ENCODE assay signal across 1 cellular context in the genomic region with DNA sequence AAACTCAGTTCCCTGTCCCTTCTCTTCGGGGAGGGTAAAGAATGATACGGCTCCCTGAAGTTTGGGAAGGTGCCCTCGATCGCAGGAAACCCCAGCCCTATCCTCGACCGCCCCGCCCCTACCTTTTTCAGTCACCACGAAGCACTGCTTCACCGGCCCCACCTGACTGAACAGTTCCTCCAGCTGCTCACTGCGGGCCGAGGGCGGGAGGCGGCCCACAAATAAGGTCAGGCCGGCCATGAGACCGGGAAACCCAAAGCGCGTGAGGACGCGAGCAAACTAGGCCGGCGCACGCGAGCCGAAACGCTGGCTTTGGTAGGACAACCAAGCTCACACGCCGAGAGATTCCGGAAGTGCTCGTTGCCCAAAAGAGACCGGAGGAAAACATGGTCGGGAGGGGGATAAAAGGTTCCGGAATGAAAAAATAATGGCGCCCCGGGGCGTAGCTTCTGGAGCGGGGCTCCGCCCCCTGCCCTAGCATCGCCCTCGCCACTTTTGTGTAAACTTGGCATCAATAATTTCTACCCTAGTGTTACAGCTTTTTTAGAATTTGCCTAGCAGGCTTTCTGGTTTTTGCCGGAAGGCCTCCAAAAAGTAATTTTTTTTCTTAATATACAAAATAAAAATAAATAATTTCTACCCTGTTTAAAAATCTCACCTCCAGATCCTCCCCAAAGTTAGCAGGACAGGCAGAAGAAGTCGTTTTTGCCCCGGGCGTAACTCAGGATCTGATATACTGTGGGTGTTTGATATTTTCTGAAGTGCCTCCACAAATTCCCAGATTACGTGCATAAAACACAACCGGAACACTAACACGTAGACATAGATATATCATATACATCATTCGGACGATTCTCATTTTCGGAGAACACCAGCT.
TF ChIP-seq lines count a peak whose summit lies in the region.

A gene with protein sequence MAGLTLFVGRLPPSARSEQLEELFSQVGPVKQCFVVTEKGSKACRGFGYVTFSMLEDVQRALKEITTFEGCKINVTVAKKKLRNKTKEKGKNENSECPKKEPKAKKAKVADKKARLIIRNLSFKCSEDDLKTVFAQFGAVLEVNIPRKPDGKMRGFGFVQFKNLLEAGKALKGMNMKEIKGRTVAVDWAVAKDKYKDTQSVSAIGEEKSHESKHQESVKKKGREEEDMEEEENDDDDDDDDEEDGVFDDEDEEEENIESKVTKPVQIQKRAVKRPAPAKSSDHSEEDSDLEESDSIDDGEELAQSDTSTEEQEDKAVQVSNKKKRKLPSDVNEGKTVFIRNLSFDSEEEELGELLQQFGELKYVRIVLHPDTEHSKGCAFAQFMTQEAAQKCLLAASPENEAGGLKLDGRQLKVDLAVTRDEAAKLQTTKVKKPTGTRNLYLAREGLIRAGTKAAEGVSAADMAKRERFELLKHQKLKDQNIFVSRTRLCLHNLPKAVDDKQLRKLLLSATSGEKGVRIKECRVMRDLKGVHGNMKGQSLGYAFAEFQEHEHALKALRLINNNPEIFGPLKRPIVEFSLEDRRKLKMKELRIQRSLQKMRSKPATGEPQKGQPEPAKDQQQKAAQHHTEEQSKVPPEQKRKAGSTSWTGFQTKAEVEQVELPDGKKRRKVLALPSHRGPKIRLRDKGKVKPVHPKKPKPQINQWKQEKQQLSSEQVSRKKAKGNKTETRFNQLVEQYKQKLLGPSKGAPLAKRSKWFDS (minus strand): TSS at position 355 of the 877 bp plus-strand sequence. CDS start 115 bp downstream, at position 240.

TF ChIP-seq in HepG2, 621 proteins besides CTCF, POLR2A, EP300 and RAD21 (continued from another document and continues in another):
- TF ChIP-seq, protein P1, sequence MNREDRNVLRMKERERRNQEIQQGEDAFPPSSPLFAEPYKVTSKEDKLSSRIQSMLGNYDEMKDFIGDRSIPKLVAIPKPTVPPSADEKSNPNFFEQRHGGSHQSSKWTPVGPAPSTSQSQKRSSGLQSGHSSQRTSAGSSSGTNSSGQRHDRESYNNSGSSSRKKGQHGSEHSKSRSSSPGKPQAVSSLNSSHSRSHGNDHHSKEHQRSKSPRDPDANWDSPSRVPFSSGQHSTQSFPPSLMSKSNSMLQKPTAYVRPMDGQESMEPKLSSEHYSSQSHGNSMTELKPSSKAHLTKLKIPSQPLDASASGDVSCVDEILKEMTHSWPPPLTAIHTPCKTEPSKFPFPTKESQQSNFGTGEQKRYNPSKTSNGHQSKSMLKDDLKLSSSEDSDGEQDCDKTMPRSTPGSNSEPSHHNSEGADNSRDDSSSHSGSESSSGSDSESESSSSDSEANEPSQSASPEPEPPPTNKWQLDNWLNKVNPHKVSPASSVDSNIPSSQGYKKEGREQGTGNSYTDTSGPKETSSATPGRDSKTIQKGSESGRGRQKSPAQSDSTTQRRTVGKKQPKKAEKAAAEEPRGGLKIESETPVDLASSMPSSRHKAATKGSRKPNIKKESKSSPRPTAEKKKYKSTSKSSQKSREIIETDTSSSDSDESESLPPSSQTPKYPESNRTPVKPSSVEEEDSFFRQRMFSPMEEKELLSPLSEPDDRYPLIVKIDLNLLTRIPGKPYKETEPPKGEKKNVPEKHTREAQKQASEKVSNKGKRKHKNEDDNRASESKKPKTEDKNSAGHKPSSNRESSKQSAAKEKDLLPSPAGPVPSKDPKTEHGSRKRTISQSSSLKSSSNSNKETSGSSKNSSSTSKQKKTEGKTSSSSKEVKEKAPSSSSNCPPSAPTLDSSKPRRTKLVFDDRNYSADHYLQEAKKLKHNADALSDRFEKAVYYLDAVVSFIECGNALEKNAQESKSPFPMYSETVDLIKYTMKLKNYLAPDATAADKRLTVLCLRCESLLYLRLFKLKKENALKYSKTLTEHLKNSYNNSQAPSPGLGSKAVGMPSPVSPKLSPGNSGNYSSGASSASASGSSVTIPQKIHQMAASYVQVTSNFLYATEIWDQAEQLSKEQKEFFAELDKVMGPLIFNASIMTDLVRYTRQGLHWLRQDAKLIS (CRISPR knock-in tag; IDR thresholded peaks at IDR 0.05), result 0 out of 2 replicates have a peak, but pooled peaks have one; percentile 71
- TF ChIP-seq, protein P2, sequence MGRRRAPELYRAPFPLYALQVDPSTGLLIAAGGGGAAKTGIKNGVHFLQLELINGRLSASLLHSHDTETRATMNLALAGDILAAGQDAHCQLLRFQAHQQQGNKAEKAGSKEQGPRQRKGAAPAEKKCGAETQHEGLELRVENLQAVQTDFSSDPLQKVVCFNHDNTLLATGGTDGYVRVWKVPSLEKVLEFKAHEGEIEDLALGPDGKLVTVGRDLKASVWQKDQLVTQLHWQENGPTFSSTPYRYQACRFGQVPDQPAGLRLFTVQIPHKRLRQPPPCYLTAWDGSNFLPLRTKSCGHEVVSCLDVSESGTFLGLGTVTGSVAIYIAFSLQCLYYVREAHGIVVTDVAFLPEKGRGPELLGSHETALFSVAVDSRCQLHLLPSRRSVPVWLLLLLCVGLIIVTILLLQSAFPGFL (CRISPR knock-in tag; IDR thresholded peaks at IDR 0.05), result no peak
- TF ChIP-seq NFYC (CRISPR knock-in tag; IDR thresholded peaks at IDR 0.05) (peak; percentile 80), SUZ12 (IDR thresholded peaks at IDR 0.05; ENCODE audit: low read depth, low read length) (no peak), SP5 (CRISPR knock-in tag; IDR thresholded peaks at IDR 0.05; ENCODE audit: borderline replicate concordance, low read depth) (peak; percentile 81; the same call in 1 of the 2 replicates), ZNF317 (CRISPR knock-in tag; IDR thresholded peaks at IDR 0.05) (peak; percentile 86), GATAD1 (CRISPR knock-in tag; IDR thresholded peaks at IDR 0.05) (peak; percentile 97), ZNF709 (CRISPR knock-in tag; IDR thresholded peaks at IDR 0.05) (peak; percentile 96), MAFK (conservative IDR thresholded peaks at IDR 0.05 in 1 of 2, IDR thresholded peaks at IDR 0.05 in 1 of 2; ENCODE audit: low read length in 2 of 2) (no peak), ZNF30 (CRISPR knock-in tag; IDR thresholded peaks at IDR 0.05) (peak; percentile 99), ZBTB20 (CRISPR knock-in tag; IDR thresholded peaks at IDR 0.05; ENCODE audit: borderline replicate concordance, low read depth) (peak; percentile 89; the same call in 1 of the 2 replicates), ZMYM2 (CRISPR knock-in tag; IDR thresholded peaks at IDR 0.05) (peak; percentile 64; the same call in 1 of the 2 replicates), NCOA5 (CRISPR knock-in tag; IDR thresholded peaks at IDR 0.05) (no peak), NPAS2 (CRISPR knock-in tag; IDR thresholded peaks at IDR 0.05; ENCODE audit: borderline replicate concordance) (peak; percentile 28; the same call in 1 of the 2 replicates), MLLT10 (CRISPR knock-in tag; IDR thresholded peaks at IDR 0.05) (no peak), ISL2 (CRISPR knock-in tag; IDR thresholded peaks at IDR 0.05) (peak; percentile 78; the same call in 1 of the 2 replicates), MIER2 (CRISPR knock-in tag; IDR thresholded peaks at IDR 0.05) (peak; percentile 82), TOE1 (CRISPR knock-in tag; IDR thresholded peaks at IDR 0.05) (peak; percentile 99), PHF21A (CRISPR knock-in tag; IDR thresholded peaks at IDR 0.05) (peak; percentile 78; the same call in 1 of the 2 replicates), NKX3-1 (CRISPR knock-in tag; IDR thresholded peaks at IDR 0.05) (peak; percentile 95), TBX3 (IDR thresholded peaks at IDR 0.05; ENCODE audit: borderline replicate concordance) (peak; percentile 65), ZKSCAN8 (CRISPR knock-in tag; IDR thresholded peaks at IDR 0.05; ENCODE audit: borderline replicate concordance) (peak; percentile 94), MEIS2 (CRISPR knock-in tag; IDR thresholded peaks at IDR 0.05) (peak; percentile 75; the same call in 1 of the 2 replicates)
- TF ChIP-seq, protein P3, sequence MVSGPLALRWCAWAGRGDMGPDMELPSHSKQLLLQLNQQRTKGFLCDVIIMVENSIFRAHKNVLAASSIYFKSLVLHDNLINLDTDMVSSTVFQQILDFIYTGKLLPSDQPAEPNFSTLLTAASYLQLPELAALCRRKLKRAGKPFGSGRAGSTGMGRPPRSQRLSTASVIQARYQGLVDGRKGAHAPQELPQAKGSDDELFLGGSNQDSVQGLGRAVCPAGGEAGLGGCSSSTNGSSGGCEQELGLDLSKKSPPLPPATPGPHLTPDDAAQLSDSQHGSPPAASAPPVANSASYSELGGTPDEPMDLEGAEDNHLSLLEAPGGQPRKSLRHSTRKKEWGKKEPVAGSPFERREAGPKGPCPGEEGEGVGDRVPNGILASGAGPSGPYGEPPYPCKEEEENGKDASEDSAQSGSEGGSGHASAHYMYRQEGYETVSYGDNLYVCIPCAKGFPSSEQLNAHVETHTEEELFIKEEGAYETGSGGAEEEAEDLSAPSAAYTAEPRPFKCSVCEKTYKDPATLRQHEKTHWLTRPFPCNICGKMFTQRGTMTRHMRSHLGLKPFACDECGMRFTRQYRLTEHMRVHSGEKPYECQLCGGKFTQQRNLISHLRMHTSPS (CRISPR knock-in tag; IDR thresholded peaks at IDR 0.05; ENCODE audit: low read depth), result peak; percentile 57; the same call in 1 of the 2 replicates
- TF ChIP-seq, protein P4, sequence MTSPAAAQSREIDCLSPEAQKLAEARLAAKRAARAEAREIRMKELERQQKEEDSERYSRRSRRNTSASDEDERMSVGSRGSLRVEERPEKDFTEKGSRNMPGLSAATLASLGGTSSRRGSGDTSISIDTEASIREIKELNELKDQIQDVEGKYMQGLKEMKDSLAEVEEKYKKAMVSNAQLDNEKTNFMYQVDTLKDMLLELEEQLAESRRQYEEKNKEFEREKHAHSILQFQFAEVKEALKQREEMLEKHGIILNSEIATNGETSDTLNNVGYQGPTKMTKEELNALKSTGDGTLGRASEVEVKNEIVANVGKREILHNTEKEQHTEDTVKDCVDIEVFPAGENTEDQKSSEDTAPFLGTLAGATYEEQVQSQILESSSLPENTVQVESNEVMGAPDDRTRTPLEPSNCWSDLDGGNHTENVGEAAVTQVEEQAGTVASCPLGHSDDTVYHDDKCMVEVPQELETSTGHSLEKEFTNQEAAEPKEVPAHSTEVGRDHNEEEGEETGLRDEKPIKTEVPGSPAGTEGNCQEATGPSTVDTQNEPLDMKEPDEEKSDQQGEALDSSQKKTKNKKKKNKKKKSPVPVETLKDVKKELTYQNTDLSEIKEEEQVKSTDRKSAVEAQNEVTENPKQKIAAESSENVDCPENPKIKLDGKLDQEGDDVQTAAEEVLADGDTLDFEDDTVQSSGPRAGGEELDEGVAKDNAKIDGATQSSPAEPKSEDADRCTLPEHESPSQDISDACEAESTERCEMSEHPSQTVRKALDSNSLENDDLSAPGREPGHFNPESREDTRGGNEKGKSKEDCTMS (CRISPR knock-in tag; conservative IDR thresholded peaks at IDR 0.05), result 0 out of 2 replicates have a peak, but pooled peaks have one; percentile 74
- TF ChIP-seq, protein P5, sequence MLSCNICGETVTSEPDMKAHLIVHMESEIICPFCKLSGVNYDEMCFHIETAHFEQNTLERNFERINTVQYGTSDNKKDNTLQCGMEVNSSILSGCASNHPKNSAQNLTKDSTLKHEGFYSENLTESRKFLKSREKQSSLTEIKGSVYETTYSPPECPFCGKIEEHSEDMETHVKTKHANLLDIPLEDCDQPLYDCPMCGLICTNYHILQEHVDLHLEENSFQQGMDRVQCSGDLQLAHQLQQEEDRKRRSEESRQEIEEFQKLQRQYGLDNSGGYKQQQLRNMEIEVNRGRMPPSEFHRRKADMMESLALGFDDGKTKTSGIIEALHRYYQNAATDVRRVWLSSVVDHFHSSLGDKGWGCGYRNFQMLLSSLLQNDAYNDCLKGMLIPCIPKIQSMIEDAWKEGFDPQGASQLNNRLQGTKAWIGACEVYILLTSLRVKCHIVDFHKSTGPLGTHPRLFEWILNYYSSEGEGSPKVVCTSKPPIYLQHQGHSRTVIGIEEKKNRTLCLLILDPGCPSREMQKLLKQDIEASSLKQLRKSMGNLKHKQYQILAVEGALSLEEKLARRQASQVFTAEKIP (CRISPR knock-in tag; IDR thresholded peaks at IDR 0.05; ENCODE audit: borderline replicate concordance), result no peak
- TF ChIP-seq, protein P6, sequence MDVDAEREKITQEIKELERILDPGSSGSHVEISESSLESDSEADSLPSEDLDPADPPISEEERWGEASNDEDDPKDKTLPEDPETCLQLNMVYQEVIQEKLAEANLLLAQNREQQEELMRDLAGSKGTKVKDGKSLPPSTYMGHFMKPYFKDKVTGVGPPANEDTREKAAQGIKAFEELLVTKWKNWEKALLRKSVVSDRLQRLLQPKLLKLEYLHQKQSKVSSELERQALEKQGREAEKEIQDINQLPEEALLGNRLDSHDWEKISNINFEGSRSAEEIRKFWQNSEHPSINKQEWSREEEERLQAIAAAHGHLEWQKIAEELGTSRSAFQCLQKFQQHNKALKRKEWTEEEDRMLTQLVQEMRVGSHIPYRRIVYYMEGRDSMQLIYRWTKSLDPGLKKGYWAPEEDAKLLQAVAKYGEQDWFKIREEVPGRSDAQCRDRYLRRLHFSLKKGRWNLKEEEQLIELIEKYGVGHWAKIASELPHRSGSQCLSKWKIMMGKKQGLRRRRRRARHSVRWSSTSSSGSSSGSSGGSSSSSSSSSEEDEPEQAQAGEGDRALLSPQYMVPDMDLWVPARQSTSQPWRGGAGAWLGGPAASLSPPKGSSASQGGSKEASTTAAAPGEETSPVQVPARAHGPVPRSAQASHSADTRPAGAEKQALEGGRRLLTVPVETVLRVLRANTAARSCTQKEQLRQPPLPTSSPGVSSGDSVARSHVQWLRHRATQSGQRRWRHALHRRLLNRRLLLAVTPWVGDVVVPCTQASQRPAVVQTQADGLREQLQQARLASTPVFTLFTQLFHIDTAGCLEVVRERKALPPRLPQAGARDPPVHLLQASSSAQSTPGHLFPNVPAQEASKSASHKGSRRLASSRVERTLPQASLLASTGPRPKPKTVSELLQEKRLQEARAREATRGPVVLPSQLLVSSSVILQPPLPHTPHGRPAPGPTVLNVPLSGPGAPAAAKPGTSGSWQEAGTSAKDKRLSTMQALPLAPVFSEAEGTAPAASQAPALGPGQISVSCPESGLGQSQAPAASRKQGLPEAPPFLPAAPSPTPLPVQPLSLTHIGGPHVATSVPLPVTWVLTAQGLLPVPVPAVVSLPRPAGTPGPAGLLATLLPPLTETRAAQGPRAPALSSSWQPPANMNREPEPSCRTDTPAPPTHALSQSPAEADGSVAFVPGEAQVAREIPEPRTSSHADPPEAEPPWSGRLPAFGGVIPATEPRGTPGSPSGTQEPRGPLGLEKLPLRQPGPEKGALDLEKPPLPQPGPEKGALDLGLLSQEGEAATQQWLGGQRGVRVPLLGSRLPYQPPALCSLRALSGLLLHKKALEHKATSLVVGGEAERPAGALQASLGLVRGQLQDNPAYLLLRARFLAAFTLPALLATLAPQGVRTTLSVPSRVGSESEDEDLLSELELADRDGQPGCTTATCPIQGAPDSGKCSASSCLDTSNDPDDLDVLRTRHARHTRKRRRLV (CRISPR knock-in tag; IDR thresholded peaks at IDR 0.05), result peak; percentile 91; the same call in 1 of the 2 replicates
- TF ChIP-seq, protein P7, sequence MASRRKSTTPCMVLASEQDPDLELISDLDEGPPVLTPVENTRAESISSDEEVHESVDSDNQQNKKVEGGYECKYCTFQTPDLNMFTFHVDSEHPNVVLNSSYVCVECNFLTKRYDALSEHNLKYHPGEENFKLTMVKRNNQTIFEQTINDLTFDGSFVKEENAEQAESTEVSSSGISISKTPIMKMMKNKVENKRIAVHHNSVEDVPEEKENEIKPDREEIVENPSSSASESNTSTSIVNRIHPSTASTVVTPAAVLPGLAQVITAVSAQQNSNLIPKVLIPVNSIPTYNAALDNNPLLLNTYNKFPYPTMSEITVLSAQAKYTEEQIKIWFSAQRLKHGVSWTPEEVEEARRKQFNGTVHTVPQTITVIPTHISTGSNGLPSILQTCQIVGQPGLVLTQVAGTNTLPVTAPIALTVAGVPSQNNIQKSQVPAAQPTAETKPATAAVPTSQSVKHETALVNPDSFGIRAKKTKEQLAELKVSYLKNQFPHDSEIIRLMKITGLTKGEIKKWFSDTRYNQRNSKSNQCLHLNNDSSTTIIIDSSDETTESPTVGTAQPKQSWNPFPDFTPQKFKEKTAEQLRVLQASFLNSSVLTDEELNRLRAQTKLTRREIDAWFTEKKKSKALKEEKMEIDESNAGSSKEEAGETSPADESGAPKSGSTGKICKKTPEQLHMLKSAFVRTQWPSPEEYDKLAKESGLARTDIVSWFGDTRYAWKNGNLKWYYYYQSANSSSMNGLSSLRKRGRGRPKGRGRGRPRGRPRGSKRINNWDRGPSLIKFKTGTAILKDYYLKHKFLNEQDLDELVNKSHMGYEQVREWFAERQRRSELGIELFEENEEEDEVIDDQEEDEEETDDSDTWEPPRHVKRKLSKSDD (CRISPR knock-in tag; IDR thresholded peaks at IDR 0.05; ENCODE audit: low read depth), result peak; percentile 97
